ENCODE assay signal across 10 cellular contexts in the genomic region with DNA sequence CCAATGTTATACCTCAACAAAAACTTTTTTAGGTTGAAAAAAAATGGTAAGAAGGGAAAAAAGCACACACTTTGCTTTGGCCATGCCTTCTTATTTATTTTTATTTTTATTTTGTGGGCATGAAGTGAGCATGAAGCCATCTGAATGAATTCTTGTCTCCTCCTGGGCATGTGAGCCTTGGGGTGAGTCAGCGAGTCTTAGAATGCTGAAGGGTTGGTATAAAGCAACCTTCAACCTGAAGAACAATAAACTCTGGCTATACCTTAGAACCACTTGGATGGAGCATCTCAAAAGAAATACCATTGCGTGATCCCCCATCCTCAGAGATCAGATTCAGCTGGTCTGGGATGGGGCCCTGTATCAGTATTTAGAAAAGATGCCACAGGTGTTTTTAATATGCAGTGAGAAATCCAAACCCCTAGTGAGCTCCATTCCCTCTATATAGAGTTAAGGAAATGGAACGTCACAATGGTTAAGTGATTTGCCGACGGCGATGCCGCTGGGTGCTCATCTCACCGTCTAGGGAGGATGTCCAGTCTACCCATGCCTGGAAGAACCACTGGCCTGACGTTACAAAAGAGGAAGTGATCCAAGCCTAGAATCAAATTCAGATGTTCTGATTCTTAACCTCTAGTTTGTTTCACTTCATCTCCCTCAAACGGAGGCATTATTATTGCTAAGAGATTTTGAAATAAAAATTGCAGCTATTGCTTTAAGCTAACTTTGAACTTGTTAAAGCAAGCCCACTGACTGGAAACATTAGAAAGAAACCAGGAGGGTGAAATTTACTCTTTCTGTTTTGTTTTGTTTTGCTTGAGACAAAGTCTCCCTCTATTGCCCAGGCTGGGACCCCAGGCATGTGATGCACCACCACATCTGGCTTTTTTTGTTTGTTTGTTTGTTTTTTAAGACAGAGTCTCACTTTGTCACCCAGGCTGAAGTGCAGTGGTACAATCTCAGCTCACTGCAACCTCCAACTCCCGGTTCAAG.
DNase-seq lines count a peak whose midpoint lies in the region; ATAC-seq and TF ChIP-seq lines count a peak whose summit lies in the region.
"Had no signal": no experiment of that assay in that cellular context is flagged by ENCODE, and none has a peak within 500 bp of the region (broad histone marks: within the 10 kb centered on the region; RNA-seq: fewer than 3 reads in every experiment).

No MANE protein-coding gene starts in this region.

- peak; percentile 15 for TF ChIP-seq CTCF in GM10266 (IDR thresholded peaks at IDR 0.05; ENCODE audit: control insufficient read depth, insufficient read depth, low read depth, missing control alignments)

- POLR2A ChIA-PET in HEK293T (lab: Yijun Ruan, JAX): no interaction called here

- ATAC-seq in GM21367 (IDR thresholded peaks at IDR 0.05; ENCODE audit: unreplicated experiment) (peak; percentile 50), HG03342 (IDR thresholded peaks at IDR 0.05; ENCODE audit: unreplicated experiment) (peak; percentile 67)

- DNase-seq in GM10266 (ENCODE audit: extremely low spot score) (peak; percentile 41), fibroblast of peridontal ligament (ENCODE audit: extremely low read depth) (peak; percentile 74), mucosa of gallbladder (ENCODE audit: low spot score) (no peak), HEK293T (ENCODE audit: extremely low spot score) (no peak), NCI-H748 treated with DMSO at 0.1 percent for 48 hours (lab: John Stamatoyannopoulos, UW) (no peak), T-helper 1 cell (no peak)
- DNase-seq: KBM-7, pancreas had no signal

- CTCF ChIA-PET in HEK293T (lab: Yijun Ruan, JAX): no interaction called here

TF ChIP-seq in HEK293T, 16 proteins besides CTCF, POLR2A, EP300 and RAD21:
- TF ChIP-seq ZNF384 (IDR thresholded peaks at IDR 0.05): no peak
- TF ChIP-seq SP1 (IDR thresholded peaks at IDR 0.05): no peak
- no peak for TF ChIP-seq SUZ12 (IDR thresholded peaks at IDR 0.05)
- TF ChIP-seq LEF1 (IDR thresholded peaks at IDR 0.05; ENCODE audit: borderline replicate concordance): no peak
- no peak for TF ChIP-seq L3MBTL2 (conservative IDR thresholded peaks at IDR 0.05)
- TF ChIP-seq FOXA1 (IDR thresholded peaks at IDR 0.05): no peak
- no peak for TF ChIP-seq PKNOX1 (IDR thresholded peaks at IDR 0.05)
- TF ChIP-seq ELF4 (IDR thresholded peaks at IDR 0.05): no peak

Comparison
In these comparisons a context has a peak if more than half of its experiments do, and no peak if none do; other contexts are left out.
1. DNase-seq: peak in GM10266 (single experiment) and fibroblast of peridontal ligament (single experiment); none in mucosa of gallbladder (single experiment), HEK293T (single experiment), NCI-H748 treated with DMSO at 0.1 percent for 48 hours (single experiment) and T-helper 1 cell (0 of 5).